In genomic region chr1:178091986-178092745, GRCh38 we compare ENCODE assay signal across 11 cellular contexts. TPM values are rescaled to one million over a fixed set of nuclear protein-coding genes. Genes with fewer than 3 reads are reported as not detected.
DNase-seq lines count a peak whose midpoint lies in the region; ATAC-seq and TF ChIP-seq lines count a peak whose summit lies in the region.
"Had no signal": no experiment of that assay in that cellular context is flagged by ENCODE, and none has a peak within 500 bp of the region (broad histone marks: within the 10 kb centered on the region; RNA-seq: fewer than 3 reads in every experiment).

No MANE protein-coding gene starts in this region.

- H3K4me3 ChIP-seq in GM23338 (peak overlapping the region; percentile 87), SJCRH30 (peak overlapping the region; percentile 95), fibroblast of mammary gland (ENCODE audit: control insufficient read depth, low read depth, low read length) (peak overlapping the region; percentile 76), trophoblast cell (ENCODE audit: low read depth, low read length) (no peak overlapping the region)

- H4K91ac ChIP-seq in trophoblast cell (ENCODE audit: low read depth, low read length) = no peak overlapping the region

- no peak overlapping the region for H3K27ac Mint-ChIP-seq in GM23338

- H3K4me1 ChIP-seq in GM23338 (ENCODE audit: insufficient read depth) = peaks cover 32% of the 10 kb centered on the region
- H3K4me1 ChIP-seq in SJCRH30 = peaks cover 14% of the 10 kb centered on the region
- H3K4me1 ChIP-seq in trophoblast cell (ENCODE audit: control insufficient read depth in 1 of 2, insufficient read depth in 2 of 2, low read length in 2 of 2) = peaks cover 0 to under 1% of the 10 kb centered on the region in 2 experiments
- peaks cover 10% of the 10 kb centered on the region for H3K4me1 ChIP-seq in foreskin keratinocyte

- H3K23ac ChIP-seq in trophoblast cell (ENCODE audit: low read length) = no peak overlapping the region

- H2AFZ ChIP-seq in GM23338 (no peak overlapping the region), trophoblast cell (ENCODE audit: insufficient read depth, low read length, poor library complexity) (no peak overlapping the region)

- H2BK12ac ChIP-seq in trophoblast cell (ENCODE audit: low read length) = no peak overlapping the region

- H3K36me3 ChIP-seq in GM23338 (ENCODE audit: insufficient read depth) (no peaks in the 10 kb centered on the region), SJCRH30 (no peaks in the 10 kb centered on the region), trophoblast cell (ENCODE audit: control insufficient read depth in 1 of 2, insufficient read depth in 2 of 2, low read length in 2 of 2) (no peaks in the 10 kb centered on the region)
- H3K36me3 ChIP-seq: colonic mucosa had no signal

- no CpG with 5 or more reads among the region's 3 CpGs for WGBS in trophoblast cell (ENCODE audit: extremely low coverage, insufficient coverage, insufficient read length)

- 0 out of 2 replicates have a peak, but pooled peaks cover 3% of the 10 kb centered on the region for H3F3A ChIP-seq in GM23338 (replicated peaks; ENCODE audit: low read depth)

- no peaks in the 10 kb centered on the region for H3K9me2 ChIP-seq in GM23338 (ENCODE audit: insufficient read depth)

- no peak for TF ChIP-seq CTCF in GM23338 (conservative IDR thresholded peaks at IDR 0.05; ENCODE audit: low read depth in 2 of 2)
- no peak for TF ChIP-seq CTCF in fibroblast of mammary gland (conservative IDR thresholded peaks at IDR 0.05; ENCODE audit: control insufficient read depth, insufficient read depth, low read depth, low read length)
- TF ChIP-seq CTCF in foreskin keratinocyte (conservative IDR thresholded peaks at IDR 0.05) = no peak

- H4K8ac ChIP-seq in trophoblast cell (ENCODE audit: low read depth, low read length) = no peak overlapping the region

- H4K12ac ChIP-seq in trophoblast cell (ENCODE audit: low read depth, low read length) = no peak overlapping the region

- peaks cover 4% of the 10 kb centered on the region for H3K27me3 Mint-ChIP-seq in GM23338 (ENCODE audit: insufficient read depth, low read depth, poor library complexity)

- H3K9me3 Mint-ChIP-seq in GM23338 = no peaks in the 10 kb centered on the region

- H3K4ac ChIP-seq in trophoblast cell (ENCODE audit: low read depth, low read length) = no peak overlapping the region

- no peak overlapping the region for H2BK120ac ChIP-seq in trophoblast cell (ENCODE audit: insufficient read depth, low read length, poor library complexity)

- peak overlapping the region; percentile 93 for H3K4me3 Mint-ChIP-seq in GM23338

- peaks cover 16% of the 10 kb centered on the region for H3K79me1 ChIP-seq in trophoblast cell (ENCODE audit: low read length)

- no peak overlapping the region for H3K9ac ChIP-seq in trophoblast cell (ENCODE audit: low read length)

- ATAC-seq in GM23338 (no peak), HG03342 (IDR thresholded peaks at IDR 0.05; ENCODE audit: unreplicated experiment) (no peak), foreskin keratinocyte (no peak), HG03469 (IDR thresholded peaks at IDR 0.05; ENCODE audit: unreplicated experiment) (no peak)

- H3K27me3 ChIP-seq in GM23338 (ENCODE audit: insufficient read depth) = no peaks in the 10 kb centered on the region
- H3K27me3 ChIP-seq in SJCRH30 = no peaks in the 10 kb centered on the region
- H3K27me3 ChIP-seq in trophoblast cell (ENCODE audit: insufficient read depth, low read length) = no peaks in the 10 kb centered on the region
- H3K27me3 ChIP-seq in foreskin keratinocyte = no peaks in the 10 kb centered on the region
- H3K27me3 ChIP-seq: colonic mucosa had no signal

- no peak overlapping the region for H3K14ac ChIP-seq in trophoblast cell (ENCODE audit: low read length)

- H4K20me1 ChIP-seq in GM23338 (replicated peaks; ENCODE audit: insufficient read depth) = peaks cover 21% of the 10 kb centered on the region; the same call in 1 of the 2 replicates

- no peak overlapping the region for H2BK5ac ChIP-seq in trophoblast cell (ENCODE audit: low read depth, low read length, poor library complexity)

- peak overlapping the region; percentile 77 for H3K4me2 ChIP-seq in GM23338
- peak overlapping the region; percentile 51 for H3K4me2 ChIP-seq in trophoblast cell (ENCODE audit: low read length)

- H3K79me2 ChIP-seq in GM23338 (replicated peaks; ENCODE audit: insufficient read depth) = peaks cover 32% of the 10 kb centered on the region
- H3K79me2 ChIP-seq in trophoblast cell (ENCODE audit: control insufficient read depth, insufficient read depth, low read length, poor library complexity) = peaks cover 11% of the 10 kb centered on the region

- H3K27ac ChIP-seq in GM23338 (ENCODE audit: low read depth) (no peak overlapping the region), SJCRH30 (no peak overlapping the region), trophoblast cell (ENCODE audit: low read depth, low read length) (no peak overlapping the region), foreskin keratinocyte (no peak overlapping the region)

- peaks cover 33% of the 10 kb centered on the region for H3K4me1 Mint-ChIP-seq in GM23338

- DNase-seq in GM23338 (ENCODE audit: low spot score) (no peak), SJCRH30 (no peak), fibroblast of mammary gland (ENCODE audit: low read depth) (peak; percentile 17), trophoblast cell (peak; percentile 30 to 84), foreskin keratinocyte (no peak), islet precursor cell (no peak)
- DNase-seq: NCI-H1694 treated with DMSO at 0.1 percent for 48 hours, OCI-M1 had no signal

- no peak overlapping the region for H3K18ac ChIP-seq in trophoblast cell (ENCODE audit: low read length)

- H3K9me3 ChIP-seq in SJCRH30 (replicated peaks) (no peaks in the 10 kb centered on the region), trophoblast cell (ENCODE audit: insufficient read depth, low read depth, low read length) (no peaks in the 10 kb centered on the region)
- H3K9me3 ChIP-seq: colonic mucosa had no signal

- no peak overlapping the region for H2AK5ac ChIP-seq in trophoblast cell (ENCODE audit: low read length)

- H3K36me3 Mint-ChIP-seq in GM23338 (ENCODE audit: low read depth) = no peaks in the 10 kb centered on the region

TF ChIP-seq in GM23338, 12 proteins besides CTCF, POLR2A, EP300 and RAD21 (continues in another document):
- TF ChIP-seq ZNF114 (CRISPR knock-in tag; IDR thresholded peaks at IDR 0.05) (no peak), STAT1 (IDR thresholded peaks at IDR 0.05; ENCODE audit: unreplicated experiment) (no peak), JUNB (IDR thresholded peaks at IDR 0.05; ENCODE audit: unreplicated experiment) (no peak), EZH2 (IDR thresholded peaks at IDR 0.05; ENCODE audit: low read depth, unreplicated experiment) (no peak), NANOG (IDR thresholded peaks at IDR 0.05; ENCODE audit: borderline replicate concordance) (no peak), ZNF331 (CRISPR knock-in tag; IDR thresholded peaks at IDR 0.05; ENCODE audit: low read depth) (no peak), POLR2AphosphoS5 (IDR thresholded peaks at IDR 0.05; ENCODE audit: low read depth) (no peak)
- TF ChIP-seq, protein P1, sequence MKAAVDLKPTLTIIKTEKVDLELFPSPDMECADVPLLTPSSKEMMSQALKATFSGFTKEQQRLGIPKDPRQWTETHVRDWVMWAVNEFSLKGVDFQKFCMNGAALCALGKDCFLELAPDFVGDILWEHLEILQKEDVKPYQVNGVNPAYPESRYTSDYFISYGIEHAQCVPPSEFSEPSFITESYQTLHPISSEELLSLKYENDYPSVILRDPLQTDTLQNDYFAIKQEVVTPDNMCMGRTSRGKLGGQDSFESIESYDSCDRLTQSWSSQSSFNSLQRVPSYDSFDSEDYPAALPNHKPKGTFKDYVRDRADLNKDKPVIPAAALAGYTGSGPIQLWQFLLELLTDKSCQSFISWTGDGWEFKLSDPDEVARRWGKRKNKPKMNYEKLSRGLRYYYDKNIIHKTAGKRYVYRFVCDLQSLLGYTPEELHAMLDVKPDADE (IDR thresholded peaks at IDR 0.05) = no peak

RNA-seq across cellular contexts. Expression of gene RASAL2, which starts 1.7 kb away (rescaled TPM):
- 35.4 and 42.2 TPM in 2 replicates for total RNA-seq in GM23338 (2014; rRNA removed; shearing (Covaris generic))
- polyA plus RNA-seq in GM23338 (2016; fragmentation: Nextera tagmentation; extraction: Ambion mirVana) = 14.6 and 16.0 TPM in 2 replicates
- total RNA-seq in SJCRH30 (2014; rRNA removed; shearing (Covaris generic)) = 7.4 and 8.1 TPM in 2 replicates
- polyA plus RNA-seq in trophoblast cell (2013) = 75.5 and 79.8 TPM in 2 replicates
- 32.8 and 40.4 TPM in 2 replicates for total RNA-seq in foreskin keratinocyte
- 4.5 and 4.9 TPM in 2 replicates for polyA plus RNA-seq in foreskin keratinocyte

Comparison
In these comparisons a context has a peak if more than half of its experiments do, and no peak if none do; other contexts are left out.
1. DNase-seq: peak in fibroblast of mammary gland (single experiment) and trophoblast cell (2 of 2); none in GM23338 (single experiment), SJCRH30 (0 of 2), foreskin keratinocyte (0 of 2) and islet precursor cell (single experiment).